11 cellular contexts compared by ENCODE assay signal in genomic region chr20:10179574-10180298, GRCh38. TPM values are rescaled to one million over a fixed set of nuclear protein-coding genes. Genes with fewer than 3 reads are reported as not detected.
DNase-seq lines count a peak whose midpoint lies in the region; ATAC-seq and TF ChIP-seq lines count a peak whose summit lies in the region.
"Had no signal": no experiment of that assay in that cellular context is flagged by ENCODE, and none has a peak within 500 bp of the region (broad histone marks: within the 10 kb centered on the region; RNA-seq: fewer than 3 reads in every experiment).

No MANE protein-coding gene starts in this region.

- H3K27ac Mint-ChIP-seq in neural progenitor cell, result no peak overlapping the region
- no peak overlapping the region for H3K27ac Mint-ChIP-seq in activated T-helper 2 cell treated with anti-CD3 and anti-CD28 coated beads, Interferon-gamma antibody, Interleukin-2, Interleukin-4, amounts not matched to agents 10 μg/mL and 5 μg/mL and 100 μg/mL, durations not matched to agents 14 hours and 24 hours and 36 hours
- H3K27ac Mint-ChIP-seq: activated CD4-positive, alpha-beta T cell treated with anti-CD3 and anti-CD28 coated beads, Interleukin-2, amount 10 ng/mL, durations not matched to agents 7 days and 5 days had no signal

- H3K36me3 Mint-ChIP-seq in neural progenitor cell, result no peaks in the 10 kb centered on the region
- H3K36me3 Mint-ChIP-seq in activated T-helper 2 cell treated with anti-CD3 and anti-CD28 coated beads, Interferon-gamma antibody, Interleukin-2, Interleukin-4, amounts not matched to agents 10 μg/mL and 5 μg/mL and 100 μg/mL, durations not matched to agents 14 hours and 24 hours and 36 hours (ENCODE audit: low read depth), result no peaks in the 10 kb centered on the region

- no peaks in the 10 kb centered on the region for H3K4me1 Mint-ChIP-seq in neural progenitor cell
- no peaks in the 10 kb centered on the region for H3K4me1 Mint-ChIP-seq in activated T-helper 2 cell treated with anti-CD3 and anti-CD28 coated beads, Interferon-gamma antibody, Interleukin-2, Interleukin-4, amounts not matched to agents 10 μg/mL and 5 μg/mL and 100 μg/mL, durations not matched to agents 14 hours and 24 hours and 36 hours (ENCODE audit: low read depth)
- H3K4me1 Mint-ChIP-seq: activated CD4-positive, alpha-beta T cell treated with anti-CD3 and anti-CD28 coated beads, Interleukin-2, amount 10 ng/mL, durations not matched to agents 7 days and 5 days had no signal

- no peaks in the 10 kb centered on the region for H3K27me3 Mint-ChIP-seq in neural progenitor cell (ENCODE audit: insufficient read depth, low read depth)
- H3K27me3 Mint-ChIP-seq in activated T-helper 2 cell treated with anti-CD3 and anti-CD28 coated beads, Interferon-gamma antibody, Interleukin-2, Interleukin-4, amounts not matched to agents 10 μg/mL and 5 μg/mL and 100 μg/mL, durations not matched to agents 14 hours and 24 hours and 36 hours (ENCODE audit: low read depth), result peaks cover 7% of the 10 kb centered on the region

- H3K27ac ChIP-seq in brain microvascular endothelial cell, result no peak overlapping the region
- H3K27ac ChIP-seq in neural progenitor cell, result no peak overlapping the region

- in situ Hi-C loops in brain microvascular endothelial cell (cut with HindIII; ENCODE audit: low pct_ligation_motif_present, low sequenced_read_pairs), result no loop called here

- H3K36me3 ChIP-seq in GM06990 (ENCODE audit: control insufficient read depth, insufficient read depth, low read length) (no peaks in the 10 kb centered on the region), brain microvascular endothelial cell (replicated peaks) (no peaks in the 10 kb centered on the region), neural progenitor cell (no peaks in the 10 kb centered on the region)

- H3K79me2 ChIP-seq in neural progenitor cell (ENCODE audit: low read depth), result no peaks in the 10 kb centered on the region

- H3K9me3 Mint-ChIP-seq in neural progenitor cell, result no peaks in the 10 kb centered on the region
- H3K9me3 Mint-ChIP-seq in activated T-helper 2 cell treated with anti-CD3 and anti-CD28 coated beads, Interferon-gamma antibody, Interleukin-2, Interleukin-4, amounts not matched to agents 10 μg/mL and 5 μg/mL and 100 μg/mL, durations not matched to agents 14 hours and 24 hours and 36 hours, result no peaks in the 10 kb centered on the region
- H3K9me3 Mint-ChIP-seq: activated CD4-positive, alpha-beta T cell treated with anti-CD3 and anti-CD28 coated beads, Interleukin-2, amount 10 ng/mL, durations not matched to agents 7 days and 5 days had no signal

- H3K4me3 ChIP-seq in GM06990 (replicated peaks; ENCODE audit: low read depth, low read length), result no peak overlapping the region
- no peak overlapping the region for H3K4me3 ChIP-seq in brain microvascular endothelial cell (ENCODE audit: low read depth, low read length)
- H3K4me3 ChIP-seq in neural progenitor cell, result no peak overlapping the region
- H3K4me3 ChIP-seq: skin epidermis had no signal

- no peaks in the 10 kb centered on the region for H3F3A ChIP-seq in neural progenitor cell (ENCODE audit: low read depth)

- no peaks in the 10 kb centered on the region for H3K4me1 ChIP-seq in neural progenitor cell

- H3K4me2 ChIP-seq in neural progenitor cell, result no peak overlapping the region

- H3K4me3 Mint-ChIP-seq in neural progenitor cell, result no peak overlapping the region
- H3K4me3 Mint-ChIP-seq in activated T-helper 2 cell treated with anti-CD3 and anti-CD28 coated beads, Interferon-gamma antibody, Interleukin-2, Interleukin-4, amounts not matched to agents 10 μg/mL and 5 μg/mL and 100 μg/mL, durations not matched to agents 14 hours and 24 hours and 36 hours (ENCODE audit: low read depth), result no peak overlapping the region
- H3K4me3 Mint-ChIP-seq: activated CD4-positive, alpha-beta T cell treated with anti-CD3 and anti-CD28 coated beads, Interleukin-2, amount 10 ng/mL, durations not matched to agents 7 days and 5 days had no signal

- TF ChIP-seq CTCF in GM06990 (IDR thresholded peaks at IDR 0.05; ENCODE audit: insufficient read depth, low read length, poor library complexity, severe bottlenecking), result peak; percentile 53
- peak; percentile 35; the same call in 1 of the 2 replicates for TF ChIP-seq CTCF in LNCAP (IDR thresholded peaks at IDR 0.05)
- peak; percentile 83 for TF ChIP-seq CTCF in brain microvascular endothelial cell (IDR thresholded peaks at IDR 0.05; ENCODE audit: low read depth, low read length, missing control alignments)
- TF ChIP-seq CTCF in neural progenitor cell (IDR thresholded peaks at IDR 0.05), result peak; percentile 71

- intact Hi-C loops in activated T-helper 2 cell treated with anti-CD3 and anti-CD28 coated beads, Interferon-gamma antibody, Interleukin-2, Interleukin-4, amounts not matched to agents 10 μg/mL and 5 μg/mL and 100 μg/mL, durations not matched to agents 14 hours and 24 hours and 36 hours (cut with micrococcal nuclease), result no loop called here

- H3K27me3 ChIP-seq in GM06990 (replicated peaks; ENCODE audit: control insufficient read depth, insufficient read depth, low read length) (no peaks in the 10 kb centered on the region), brain microvascular endothelial cell (replicated peaks) (no peaks in the 10 kb centered on the region), neural progenitor cell (no peaks in the 10 kb centered on the region)

- DNase-seq in GM06990 (ENCODE audit: extremely low read depth, insufficient read length) (no peak), brain microvascular endothelial cell (peak; percentile 20), neural progenitor cell (ENCODE audit: low spot score) (peak; percentile 53)
- DNase-seq in activated CD4-positive, alpha-beta T cell treated with anti-CD3 and anti-CD28 coated beads for 48 hours, result no peak
- no peak for DNase-seq in activated T-helper 2 cell treated with anti-CD3 and anti-CD28 coated beads, Interferon-gamma antibody, Interleukin-2, Interleukin-4, amounts not matched to agents 10 μg/mL and 5 μg/mL and 100 μg/mL, durations not matched to agents 14 hours and 24 hours and 36 hours (ENCODE audit: low spot score)
- DNase-seq: activated CD4-positive, alpha-beta T cell treated with anti-CD3 and anti-CD28 coated beads, Interleukin-2, amount 10 ng/mL, durations not matched to agents 7 days and 5 days; caudate nucleus; NCI-H2171 had no signal

- no peak overlapping the region for H3K9ac ChIP-seq in neural progenitor cell

- ATAC-seq in HG03045 (IDR thresholded peaks at IDR 0.05; ENCODE audit: unreplicated experiment), result no peak

- H2AFZ ChIP-seq in neural progenitor cell (replicated peaks), result peak overlapping the region; percentile 59

- no peaks in the 10 kb centered on the region for H4K20me1 ChIP-seq in neural progenitor cell (ENCODE audit: low read depth)

- no peaks in the 10 kb centered on the region for H3K9me3 ChIP-seq in neural progenitor cell (ENCODE audit: low read depth)

RNA-seq across cellular contexts. Expression of gene SNAP25, which starts 38.9 kb away (rescaled TPM):
- total RNA-seq in neural progenitor cell (ENCODE audit: low replicate concordance), result not detected in 2 replicates
- total RNA-seq in activated T-helper 2 cell treated with anti-CD3 and anti-CD28 coated beads, Interferon-gamma antibody, Interleukin-2, Interleukin-4, amounts not matched to agents 10 μg/mL and 5 μg/mL and 100 μg/mL, durations not matched to agents 14 hours and 24 hours and 36 hours, result 14.2 and 15.2 TPM in 2 replicates
- total RNA-seq: activated CD4-positive, alpha-beta T cell treated with anti-CD3 and anti-CD28 coated beads, Interleukin-2, amount 10 ng/mL, durations not matched to agents 7 days and 5 days had no signal

Comparison
In these comparisons a context has a peak if more than half of its experiments do, and no peak if none do; other contexts are left out.
1. DNase-seq: peak in brain microvascular endothelial cell (single experiment) and neural progenitor cell (single experiment); none in GM06990 (single experiment), activated CD4-positive, alpha-beta T cell treated with anti-CD3 and anti-CD28 coated beads for 48 hours (single experiment) and activated T-helper 2 cell treated with anti-CD3 and anti-CD28 coated beads, Interferon-gamma antibody, Interleukin-2, Interleukin-4, amounts not matched to agents 10 μg/mL and 5 μg/mL and 100 μg/mL, durations not matched to agents 14 hours and 24 hours and 36 hours (single experiment).
2. RNA of gene SNAP25, which starts 38.9 kb away (total RNA-seq): 14.2 to 15.2 TPM in activated T-helper 2 cell treated with anti-CD3 and anti-CD28 coated beads, Interferon-gamma antibody, Interleukin-2, Interleukin-4, amounts not matched to agents 10 μg/mL and 5 μg/mL and 100 μg/mL, durations not matched to agents 14 hours and 24 hours and 36 hours; not detected in neural progenitor cell; every median in the first group is over 10 times any median in the second.
3. Peak in every context shown above with its lines, with median percentiles within 50 percentile points of each other: CTCF ChIP-seq.